ENCODE assay signal across 8 cellular contexts in genomic region chr1:117664314-117664713, GRCh38. TPM values are rescaled to one million over a fixed set of nuclear protein-coding genes. Genes with fewer than 3 reads are reported as not detected.
DNase-seq lines count a peak whose midpoint lies in the region; ATAC-seq and TF ChIP-seq lines count a peak whose summit lies in the region.

No MANE protein-coding gene starts in this region.

- H3K4me1 ChIP-seq in testis (no peaks in the 10 kb centered on the region), stomach (peaks cover 0 to 6% (median under 1%) of the 10 kb centered on the region in 4 donors)

- DNase-seq in activated CD4-positive, alpha-beta T cell treated with anti-CD3 and anti-CD28 coated beads for 48 hours, result peak; percentile 65
- peak; percentile 64 for DNase-seq in stimulated activated CD4-positive, alpha-beta T cell treated with anti-CD3 and anti-CD28 coated beads, Interleukin-15, amount 100 ng/mL, for 24 hours
- DNase-seq in testis (no peak), stomach (no peak), retina (no peak), head of caudate nucleus (no peak)

- 91% methylated on average over 6 of the region's 6 CpGs for WGBS in testis, 2 donors
- WGBS in stomach, 5 donors, result 75 to 88% (median 81%) methylated on average over 6 of the region's 6 CpGs

- no peak for TF ChIP-seq EP300 in stomach (IDR thresholded peaks at IDR 0.05)

- no peak for TF ChIP-seq POLR2A in testis (IDR thresholded peaks at IDR 0.05)
- no peak for TF ChIP-seq POLR2A in stomach (IDR thresholded peaks at IDR 0.05)

- no peaks in the 10 kb centered on the region for H3K9me3 ChIP-seq in testis
- H3K9me3 ChIP-seq in stomach, result no peaks in the 10 kb centered on the region

- TF ChIP-seq CTCF in testis (IDR thresholded peaks at IDR 0.05) (no peak), stomach (IDR thresholded peaks at IDR 0.05) (no peak)

- H3K27me3 ChIP-seq in testis (no peaks in the 10 kb centered on the region), stomach (no peaks in the 10 kb centered on the region)

- ATAC-seq in GM19395 (IDR thresholded peaks at IDR 0.05; ENCODE audit: unreplicated experiment), result peak; percentile 94
- peak; percentile 96 for ATAC-seq in HG03103 (IDR thresholded peaks at IDR 0.05; ENCODE audit: low read depth, unreplicated experiment)

- intact Hi-C loops in testis (cut with DNase I; ENCODE audit: low total_unique reads) (no loop called here), stomach (cut with DNase I; ENCODE audit: low total_unique reads) (no loop called here), head of caudate nucleus (cut with DNase I) (no loop called here)

- no peaks in the 10 kb centered on the region for H3K36me3 ChIP-seq in testis (ENCODE audit: low read depth, missing control alignments)
- no peaks in the 10 kb centered on the region for H3K36me3 ChIP-seq in stomach

- no peak overlapping the region for H3K4me3 ChIP-seq in testis
- no peak overlapping the region for H3K4me3 ChIP-seq in stomach

- H3K27ac ChIP-seq in testis (no peak overlapping the region), stomach (peak overlapping the region in 2 of 5 donors; percentile 34 to 68)

RNA-seq across cellular contexts. Expression of gene TENT5C, which starts 58.5 kb away (rescaled TPM):
- total RNA-seq in testis, result 10 to 100 TPM; 38.4 to 67.3 TPM
- polyA plus RNA-seq in testis (ENCODE audit: insufficient read depth, low read depth, low replicate concordance), result 72.4 TPM
- total RNA-seq in stomach, result 10 to 100 TPM in 4 of 5 donors, 1 to 10 TPM in 1; 9.0 to 28.1 (median 14.7) TPM
- 1 to 10 TPM; 6.0 to 9.5 (median 8.3) TPM for polyA plus RNA-seq in stomach

Comparison
In these comparisons a context has a peak if more than half of its experiments do, and no peak if none do; other contexts are left out.
1. DNase-seq: peak in activated CD4-positive, alpha-beta T cell treated with anti-CD3 and anti-CD28 coated beads for 48 hours (single experiment) and stimulated activated CD4-positive, alpha-beta T cell treated with anti-CD3 and anti-CD28 coated beads, Interleukin-15, amount 100 ng/mL, for 24 hours (single experiment); none in testis (single experiment), stomach (single experiment), retina (single experiment) and head of caudate nucleus (0 of 42).